Comparison of ENCODE assay signal across 8 cellular contexts in the genomic region with DNA sequence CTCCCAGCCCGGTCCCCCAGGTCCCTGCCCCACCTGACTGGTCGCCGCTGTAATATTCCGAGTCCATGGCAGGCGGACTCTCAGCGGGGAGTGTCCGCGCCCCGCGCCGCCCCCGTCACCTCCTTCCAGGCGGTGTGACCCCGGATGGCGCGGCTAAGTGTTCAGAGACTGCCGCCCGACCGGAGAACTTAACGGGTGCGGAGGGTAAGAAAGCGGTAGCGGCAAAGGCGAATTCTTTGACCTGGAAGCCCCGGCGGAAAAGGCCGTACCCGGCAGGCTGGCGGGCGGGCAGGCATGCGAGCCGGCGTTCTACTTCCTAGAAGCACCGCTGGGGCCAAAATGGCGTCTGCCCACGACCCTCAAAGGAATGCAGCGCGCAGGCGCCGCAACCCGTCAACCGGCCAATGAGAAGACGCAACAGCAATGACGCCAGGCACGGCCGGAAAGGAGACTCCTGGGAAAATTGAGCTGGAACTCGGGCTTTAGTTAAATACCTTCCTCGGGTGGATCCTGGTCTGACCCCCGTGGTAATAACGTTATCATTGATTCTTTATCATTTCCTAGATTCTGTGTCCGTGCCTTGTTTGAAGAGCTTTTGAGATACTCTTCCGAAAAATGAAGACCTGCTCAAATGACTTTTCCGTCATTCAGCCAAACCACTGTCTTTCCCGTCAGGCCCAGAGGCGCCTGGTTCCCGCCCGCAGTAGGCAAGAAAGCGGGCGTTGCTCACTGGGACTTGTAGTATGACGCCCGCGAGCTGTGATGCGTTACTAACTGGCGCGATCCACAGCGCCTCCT. TPM values are rescaled to one million over a fixed set of nuclear protein-coding genes. Genes with fewer than 3 reads are reported as not detected.
DNase-seq lines count a peak whose midpoint lies in the region; ATAC-seq and TF ChIP-seq lines count a peak whose summit lies in the region.

A gene (minus strand): TSS at position 348 of the 798 bp plus-strand sequence. CDS start 281 bp downstream, at position 67.

- WGBS in prostate gland = under 1% methylated on average over 66 of the region's 66 CpGs
- under 1% methylated on average over 66 of the region's 66 CpGs for WGBS in urinary bladder

- peak within 1 kb of the TSS; percentile 87 to 95 for H3K4me3 ChIP-seq in prostate gland
- peak within 1 kb of the TSS; percentile 97 for H3K4me3 ChIP-seq in urinary bladder (ENCODE audit: low read depth, low read length)

- H3K27me3 ChIP-seq in prostate gland (replicated peaks; ENCODE audit: insufficient read depth) = no peaks in the 10 kb centered on the region

- peak in 3 of 4 experiments; percentile 16 to 63 (median 58) for TF ChIP-seq CTCF in prostate gland (IDR thresholded peaks at IDR 0.05)

- peak; percentile 65 to 82 for DNase-seq in NCI-H187 (lab: John Stamatoyannopoulos, UW)
- DNase-seq in T-helper 2 cell = peak; percentile 82 to 96 (median 89)
- DNase-seq in left ventricle myocardium superior = peak; percentile 97
- peak; percentile 96 for DNase-seq in prostate gland (ENCODE audit: low spot score)

- H3K36me3 ChIP-seq in prostate gland (no peaks in the 10 kb centered on the region), urinary bladder (ENCODE audit: insufficient read depth) (no peaks in the 10 kb centered on the region)

- peak; percentile 72 for TF ChIP-seq POLR2A in prostate gland (IDR thresholded peaks at IDR 0.05)

- ATAC-seq in GM18498 (IDR thresholded peaks at IDR 0.05; ENCODE audit: unreplicated experiment) = peak; percentile 89
- ATAC-seq in HG02938 (IDR thresholded peaks at IDR 0.05; ENCODE audit: unreplicated experiment) = peak; percentile 86
- peak; percentile 98 for ATAC-seq in left ventricle myocardium superior

- H3K27ac ChIP-seq in angular gyrus (ENCODE audit: low read depth, low read length) (peak within 1 kb of the TSS; percentile 95), prostate gland (peak within 1 kb of the TSS; percentile 91 to 92), urinary bladder (ENCODE audit: low read depth) (peak within 1 kb of the TSS; percentile 86)

- intact Hi-C loops in left ventricle myocardium superior (cut with micrococcal nuclease) = no loop called here
- intact Hi-C loops in prostate gland (cut with DNase I) = loop anchor here (10.0 kb wide), 1 partner anchor 148 kb away; a partner anchor contains a TSS

- H3K4me1 ChIP-seq in prostate gland (replicated peaks) (no peaks in the 10 kb centered on the region), urinary bladder (ENCODE audit: insufficient read depth) (peaks cover 3% of the 10 kb centered on the region)

- H3K9me3 ChIP-seq in prostate gland = no peaks in the 10 kb centered on the region

RNA-seq across cellular contexts. Expression of the gene that starts here (rescaled TPM):
- total RNA-seq in left ventricle myocardium superior (58.1 TPM), prostate gland (10 to 100 TPM; 36.6 to 42.3 TPM), urinary bladder (38.9 TPM)
- 29.9 TPM for polyA plus RNA-seq in urinary bladder

Comparison
In these comparisons a context has a peak if more than half of its experiments do, and no peak if none do; other contexts are left out.
1. Peak in every context shown above with its lines: DNase-seq, ATAC-seq, H3K4me3 ChIP-seq and H3K27ac ChIP-seq.